Comparison of ENCODE assay signal across 4 cellular contexts in genomic region chr3:46587268-46587667, GRCh38. TPM values are rescaled to one million over a fixed set of nuclear protein-coding genes. Genes with fewer than 3 reads are reported as not detected.
"Had no signal": no experiment of that assay in that cellular context is flagged by ENCODE, and none has a peak within 500 bp of the region (broad histone marks: within the 10 kb centered on the region; RNA-seq: fewer than 3 reads in every experiment).

No MANE protein-coding gene starts in this region.

RNA-seq across cellular contexts. Expression of gene FAM240A, which starts 25.1 kb away (rescaled TPM):
- total RNA-seq: GM23248, H1, HT-29 had no signal
- polyA plus RNA-seq: GM23248, IgD-negative memory B cell had no signal
